Comparison of ENCODE assay signal across 1 cellular context in genomic region chr5:154138701-154139100, GRCh38.
TF ChIP-seq lines count a peak whose summit lies in the region.

No MANE protein-coding gene starts in this region.

TF ChIP-seq in HepG2, 621 proteins besides CTCF, POLR2A, EP300 and RAD21 (continued from another document):
- TF ChIP-seq ZNF280B (CRISPR knock-in tag; IDR thresholded peaks at IDR 0.05; ENCODE audit: borderline replicate concordance): no peak
- TF ChIP-seq GTF3A (CRISPR knock-in tag; conservative IDR thresholded peaks at IDR 0.05): no peak
- no peak for TF ChIP-seq ZXDC (CRISPR knock-in tag; IDR thresholded peaks at IDR 0.05)
- TF ChIP-seq PRMT3 (CRISPR knock-in tag; IDR thresholded peaks at IDR 0.05; ENCODE audit: borderline replicate concordance, low read depth): no peak
- TF ChIP-seq ARNT (IDR thresholded peaks at IDR 0.05): no peak
- no peak for TF ChIP-seq DDIT3 (CRISPR knock-in tag; IDR thresholded peaks at IDR 0.05)
- no peak for TF ChIP-seq ATF5 (CRISPR knock-in tag; IDR thresholded peaks at IDR 0.05; ENCODE audit: low read depth)
- no peak for TF ChIP-seq PTBP1 (IDR thresholded peaks at IDR 0.05; ENCODE audit: low read depth, low read length, poor library complexity, severe bottlenecking)
- no peak for TF ChIP-seq ZNF546 (CRISPR knock-in tag; conservative IDR thresholded peaks at IDR 0.05)
- no peak for TF ChIP-seq SCMH1 (CRISPR knock-in tag; IDR thresholded peaks at IDR 0.05; ENCODE audit: borderline replicate concordance)
- TF ChIP-seq KIAA2018 (CRISPR knock-in tag; IDR thresholded peaks at IDR 0.05; ENCODE audit: borderline replicate concordance): no peak
